Comparison of ENCODE assay signal across 20 cellular contexts in the genomic region with DNA sequence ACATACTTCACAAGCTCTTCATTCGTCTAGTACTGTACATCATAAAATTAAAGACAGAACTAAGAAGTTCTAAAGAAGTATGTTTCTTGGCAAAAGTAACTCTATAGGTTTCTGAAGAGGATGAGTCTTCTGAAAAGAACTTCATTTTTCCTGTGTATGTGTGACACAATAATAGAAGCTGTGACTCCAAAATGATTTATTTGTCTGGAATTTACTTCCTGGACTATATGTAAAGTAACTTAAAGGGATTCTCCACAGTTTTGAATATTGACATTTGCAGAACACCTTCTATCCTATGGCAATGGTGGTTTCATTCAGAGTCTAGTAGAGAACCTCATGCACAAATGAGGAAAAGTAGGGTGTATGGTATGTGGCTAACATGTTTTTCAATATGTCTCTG. TPM values are rescaled to one million over a fixed set of nuclear protein-coding genes. Genes with fewer than 3 reads are reported as not detected.
DNase-seq lines count a peak whose midpoint lies in the region; ATAC-seq and TF ChIP-seq lines count a peak whose summit lies in the region.
"Had no signal": no experiment of that assay in that cellular context is flagged by ENCODE, and none has a peak within 500 bp of the region (broad histone marks: within the 10 kb centered on the region; RNA-seq: fewer than 3 reads in every experiment).

No MANE protein-coding gene starts in this region.

- in situ Hi-C loops in astrocyte of the spinal cord (cut with HindIII; ENCODE audit: low sequenced_read_pairs) (no loop called here), GM13976 (cut with MboI; ENCODE audit: low sequenced_read_pairs, unreplicated experiment) (no loop called here)

- no peaks in the 10 kb centered on the region for H3K27me3 ChIP-seq in foreskin keratinocyte
- H3K27me3 ChIP-seq: adrenal gland, right lobe of liver, SJCRH30, transverse colon had no signal

- peak overlapping the region in 3 of 10 donors; percentile 5 to 56 (median 24) for H3K27ac Mint-ChIP-seq in naive thymus-derived CD8-positive, alpha-beta T cell
- H3K27ac Mint-ChIP-seq: activated CD4-positive, alpha-beta T cell treated with anti-CD3 and anti-CD28 coated beads, Interleukin-2, amount 10 ng/mL, durations not matched to agents 7 days and 5 days had no signal

- H3K36me3 Mint-ChIP-seq in naive thymus-derived CD8-positive, alpha-beta T cell = peaks cover 36 to 85% (median 59%) of the 10 kb centered on the region in 3 donors

- H3K27me3 Mint-ChIP-seq in naive thymus-derived CD8-positive, alpha-beta T cell = no peaks in the 10 kb centered on the region
- H3K27me3 Mint-ChIP-seq: activated CD4-positive, alpha-beta T cell treated with anti-CD3 and anti-CD28 coated beads, Interleukin-2, amount 10 ng/mL, durations not matched to agents 7 days and 5 days had no signal

- H3K27ac ChIP-seq in foreskin keratinocyte = peak overlapping the region; percentile 74
- H3K27ac ChIP-seq: right lobe of liver, SJCRH30, transverse colon had no signal

- H3K4me3 ChIP-seq in astrocyte of the spinal cord (ENCODE audit: low read depth, low read length) = no peak overlapping the region
- H3K4me3 ChIP-seq: adrenal gland, right lobe of liver, SJCRH30, transverse colon had no signal

- peaks cover 43% of the 10 kb centered on the region for H3K4me1 ChIP-seq in foreskin keratinocyte
- H3K4me1 ChIP-seq: right lobe of liver, SJCRH30, transverse colon had no signal

- ATAC-seq in foreskin keratinocyte (peak; percentile 89), HG02588 (IDR thresholded peaks at IDR 0.05; ENCODE audit: unreplicated experiment) (no peak)
- ATAC-seq in naive thymus-derived CD8-positive, alpha-beta T cell = no peak
- ATAC-seq: right lobe of liver had no signal

- peaks cover 0 to 5% (median 2%) of the 10 kb centered on the region in 4 donors for H3K4me1 Mint-ChIP-seq in naive thymus-derived CD8-positive, alpha-beta T cell
- H3K4me1 Mint-ChIP-seq: activated CD4-positive, alpha-beta T cell treated with anti-CD3 and anti-CD28 coated beads, Interleukin-2, amount 10 ng/mL, durations not matched to agents 7 days and 5 days; neural crest cell had no signal

- H3K9me3 Mint-ChIP-seq in naive thymus-derived CD8-positive, alpha-beta T cell = peaks cover 0 to 4% (median 0%) of the 10 kb centered on the region in 9 donors
- H3K9me3 Mint-ChIP-seq: activated CD4-positive, alpha-beta T cell treated with anti-CD3 and anti-CD28 coated beads, Interleukin-2, amount 10 ng/mL, durations not matched to agents 7 days and 5 days had no signal

- no peak overlapping the region for H3K4me3 Mint-ChIP-seq in naive thymus-derived CD8-positive, alpha-beta T cell
- H3K4me3 Mint-ChIP-seq: activated CD4-positive, alpha-beta T cell treated with anti-CD3 and anti-CD28 coated beads, Interleukin-2, amount 10 ng/mL, durations not matched to agents 7 days and 5 days; neural crest cell had no signal

- DNase-seq in AG08395 (ENCODE audit: low spot score) (peak; percentile 10), LHCN-M2 (ENCODE audit: low read depth) (peak; percentile 49), astrocyte of the spinal cord (ENCODE audit: low read depth, low spot score) (peak; percentile 55), foreskin keratinocyte (peak; percentile 74 to 85), GM13976 (ENCODE audit: low spot score) (no peak)
- DNase-seq in naive thymus-derived CD8-positive, alpha-beta T cell = no peak
- no peak for DNase-seq in stimulated activated CD8-positive, alpha-beta memory T cell treated with anti-CD3 and anti-CD28 coated beads, Interleukin-4, amount 100 ng/mL, for 48 hours
- DNase-seq: activated CD4-positive, alpha-beta T cell treated with anti-CD3 and anti-CD28 coated beads, Interleukin-2, amount 10 ng/mL, durations not matched to agents 7 days and 5 days; activated T-cell treated with anti-CD3 and anti-CD28 coated beads, Interleukin-2, amount 50 U/mL, for 48 hours; adrenal gland; cortex of kidney; mesendoderm; NCI-H2107; NK-92 treated with Interleukin-12 subunit alpha and Interleukin-12 subunit beta, amount 100 ng/mL, for 24 hours; right lobe of liver; SJCRH30; stimulated activated CD4-positive, alpha-beta T cell treated with anti-CD3 and anti-CD28 coated beads, Interleukin-4, amount 100 ng/mL, for 4 hours; transverse colon had no signal

- POLR2A ChIA-PET in naive thymus-derived CD8-positive, alpha-beta T cell (lab: Charles Lee) = no interaction called here

- TF ChIP-seq CTCF in astrocyte of the spinal cord (IDR thresholded peaks at IDR 0.05; ENCODE audit: low read depth, low read length) (no peak), foreskin keratinocyte (conservative IDR thresholded peaks at IDR 0.05) (no peak), GM13976 (IDR thresholded peaks at IDR 0.05; ENCODE audit: borderline replicate concordance, control extremely low read depth, extremely low read depth, insufficient read depth, missing control alignments) (no peak)

RNA-seq across cellular contexts. Expression of gene CLDN12, which starts 19.8 kb away (rescaled TPM):
- 31.2 and 35.9 TPM in 2 replicates for total RNA-seq in LHCN-M2 (2014; rRNA removed)
- polyA plus RNA-seq in LHCN-M2 (2012) = 11.2 TPM
- total RNA-seq in foreskin keratinocyte = 31.3 and 35.1 TPM in 2 replicates
- polyA plus RNA-seq in foreskin keratinocyte = 11.0 and 12.1 TPM in 2 replicates
- total RNA-seq in naive thymus-derived CD8-positive, alpha-beta T cell = 1 to 10 TPM; 1.7 to 3.0 TPM
- 1 to 10 TPM in 2 of 3 donors, under 1 TPM in 1; 0.27 to 1.8 (median 1.3) TPM for polyA plus RNA-seq in naive thymus-derived CD8-positive, alpha-beta T cell

RNA-seq across cellular contexts. Expression of gene GTPBP10, which starts 36.9 kb away (rescaled TPM):
- total RNA-seq in LHCN-M2 (2014; rRNA removed) (13.6 and 22.4 TPM in 2 replicates), foreskin keratinocyte (17.9 and 21.5 TPM in 2 replicates)
- 8.8 TPM for polyA plus RNA-seq in LHCN-M2 (2012)
- polyA plus RNA-seq in foreskin keratinocyte = 13.7 and 16.4 TPM in 2 replicates
- 10 to 100 TPM; 51.2 to 54.2 TPM for total RNA-seq in naive thymus-derived CD8-positive, alpha-beta T cell
- polyA plus RNA-seq in naive thymus-derived CD8-positive, alpha-beta T cell = 10 to 100 TPM; 39.5 to 45.7 (median 43.4) TPM

Comparison
In these comparisons a context has a peak if more than half of its experiments do, and no peak if none do; other contexts are left out.
1. DNase-seq: peak in AG08395 (single experiment), LHCN-M2 (single experiment), astrocyte of the spinal cord (single experiment) and foreskin keratinocyte (2 of 2); none in GM13976 (single experiment), naive thymus-derived CD8-positive, alpha-beta T cell (0 of 10) and stimulated activated CD8-positive, alpha-beta memory T cell treated with anti-CD3 and anti-CD28 coated beads, Interleukin-4, amount 100 ng/mL, for 48 hours (single experiment).